In the genomic region with DNA sequence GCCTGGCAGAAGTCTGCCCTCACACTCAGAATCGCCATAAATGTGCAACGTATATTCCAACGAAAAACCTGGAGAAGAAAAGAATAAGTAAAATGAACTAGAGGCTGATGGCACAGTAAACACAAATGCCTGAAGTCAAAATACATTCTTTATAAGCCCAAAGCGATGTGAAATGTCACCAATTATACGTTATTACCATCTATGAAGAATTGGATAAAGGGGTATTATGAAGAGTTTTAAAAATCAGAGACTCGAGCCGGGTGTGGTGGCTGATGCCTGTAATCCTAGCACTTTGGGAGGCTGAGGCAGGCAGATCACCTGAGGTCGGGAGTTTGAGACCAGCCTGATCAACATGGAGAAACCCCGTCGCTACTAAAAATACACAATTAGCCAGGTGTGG, we compare ENCODE assay signal across 24 cellular contexts.
"Had no signal": no experiment of that assay in that cellular context is flagged by ENCODE, and none has a peak within 500 bp of the region (broad histone marks: within the 10 kb centered on the region; RNA-seq: fewer than 3 reads in every experiment).

No MANE protein-coding gene starts in this region.

- H3K27me3 ChIP-seq: body of pancreas, esophagus squamous epithelium, tibial artery, uterus had no signal

- H3K27ac ChIP-seq: body of pancreas, esophagus squamous epithelium, left ventricle myocardium inferior, prostate gland, skin epidermis, tibial artery, uterus, WERI-Rb-1 had no signal

- H3K4me3 ChIP-seq: body of pancreas, esophagus squamous epithelium, left ventricle myocardium inferior, mucosa of descending colon, prostate gland, skin epidermis, tibial artery, uterus had no signal

- H3K27ac Mint-ChIP-seq: nephron had no signal

- ATAC-seq: activated CD8-positive, alpha-beta T cell treated with anti-CD3 and anti-CD28 coated beads for 36 hours; body of pancreas; mucosa of descending colon; right cardiac atrium had no signal

- H3K9me3 ChIP-seq: body of pancreas, esophagus squamous epithelium, mucosa of descending colon, prostate gland, tibial artery, uterus had no signal

- H3K9me3 Mint-ChIP-seq: activated CD8-positive, alpha-beta T cell treated with anti-CD3 and anti-CD28 coated beads for 36 hours; activated T-helper 1 cell treated with anti-CD3 and anti-CD28 coated beads, Interleukin-12 subunit alpha, Interleukin-12 subunit beta, Interleukin-2, Interleukin-4 antibody, amounts not matched to agents 30 ng/mL and 10 ng/mL and 1 ng/mL, durations not matched to agents 14 hours and 24 hours and 36 hours had no signal

- DNase-seq: activated CD8-positive, alpha-beta memory T cell treated with anti-CD3 and anti-CD28 coated beads, Interleukin-2, amount 50 U/mL, for 48 hours; activated CD8-positive, alpha-beta T cell treated with anti-CD3 and anti-CD28 coated beads for 36 hours; activated naive CD4-positive, alpha-beta T cell; amygdala; body of pancreas; caudate nucleus; cortex of kidney; effector CD4-positive, alpha-beta T cell; esophagus squamous epithelium; hippocampal formation; left ventricle myocardium inferior; mucosa of descending colon; right cardiac atrium; stimulated activated CD4-positive, alpha-beta T cell treated with anti-CD3 and anti-CD28 coated beads, Interleukin-15, amount 100 ng/mL, for 24 hours; stimulated activated CD4-positive, alpha-beta T cell treated with anti-CD3 and anti-CD28 coated beads, Interleukin-4, amount 100 ng/mL, for 1 hour; stimulated activated naive CD4-positive, alpha-beta T cell; T-helper 1 cell; tibial artery; uterus; WERI-Rb-1 had no signal

- H3K27me3 Mint-ChIP-seq: activated CD8-positive, alpha-beta T cell treated with anti-CD3 and anti-CD28 coated beads for 36 hours had no signal

- H3K4me3 Mint-ChIP-seq: activated CD8-positive, alpha-beta T cell treated with anti-CD3 and anti-CD28 coated beads for 36 hours; nephron had no signal

- H3K36me3 ChIP-seq: prostate gland, uterus had no signal
